In genomic region chr19:10230155-10230903, GRCh38 we compare ENCODE assay signal across 8 cellular contexts. TPM values are rescaled to one million over a fixed set of nuclear protein-coding genes. Genes with fewer than 3 reads are reported as not detected.
DNase-seq lines count a peak whose midpoint lies in the region; ATAC-seq and TF ChIP-seq lines count a peak whose summit lies in the region.

No MANE protein-coding gene starts in this region.

- H3K36me3 ChIP-seq in Panc1 (ENCODE audit: control insufficient read depth, insufficient read depth, low read length) (no peaks in the 10 kb centered on the region), sigmoid colon (no peaks in the 10 kb centered on the region)

- peak; percentile 27 for ATAC-seq in GM21723 (IDR thresholded peaks at IDR 0.05; ENCODE audit: unreplicated experiment)
- ATAC-seq in Panc1, result no peak
- peak; percentile 2 for ATAC-seq in left ventricle myocardium superior
- no peak for ATAC-seq in GM21360 (IDR thresholded peaks at IDR 0.05; ENCODE audit: unreplicated experiment)
- ATAC-seq in GM21515 (IDR thresholded peaks at IDR 0.05; ENCODE audit: unreplicated experiment), result no peak

- DNase-seq in Panc1 (ENCODE audit: low read depth, low spot score), result no peak
- peak; percentile 79 for DNase-seq in activated naive CD4-positive, alpha-beta T cell treated with anti-CD3 and anti-CD28 coated beads, Interleukin-2, amount 50 U/mL, for 16 hours
- peak; percentile 75 for DNase-seq in left ventricle myocardium superior
- DNase-seq in sigmoid colon, result peak; percentile 80
- no peak for DNase-seq in UCSD-AML1 (lab: John Stamatoyannopoulos, UW; ENCODE audit: unreplicated experiment)

- POLR2A ChIA-PET in Panc1 (lab: Charles Lee), result no interaction called here

- H3K9me3 ChIP-seq in Panc1 (ENCODE audit: control insufficient read depth, insufficient read depth, low read depth, low read length) (no peaks in the 10 kb centered on the region), sigmoid colon (no peaks in the 10 kb centered on the region)

- intact Hi-C loops in Panc1 (cut with micrococcal nuclease; ENCODE audit: unreplicated experiment), result no loop called here
- intact Hi-C loops in left ventricle myocardium superior (cut with micrococcal nuclease), result no loop called here
- intact Hi-C loops in sigmoid colon (cut with DNase I), result loop anchor here (2.0 kb wide), 1 partner anchor 20 kb away; no protein-coding TSS in a partner anchor

- H3K27ac ChIP-seq in Panc1 (ENCODE audit: low read length) (0 out of 2 replicates have a peak overlapping the region, but pooled peaks have one; percentile 39), sigmoid colon (peak overlapping the region; percentile 82 to 89 (median 88))

- no peak for TF ChIP-seq EP300 in sigmoid colon (IDR thresholded peaks at IDR 0.05)

- TF ChIP-seq CTCF in Panc1 (IDR thresholded peaks at IDR 0.05), result no peak
- TF ChIP-seq CTCF in sigmoid colon (IDR thresholded peaks at IDR 0.05), result no peak

- H3K4me3 ChIP-seq in Panc1 (ENCODE audit: low read depth in 2 of 2, low read length in 2 of 2) (peak overlapping the region; percentile 69), sigmoid colon (peak overlapping the region; percentile 66 to 99 (median 93))

- H3K27me3 ChIP-seq in Panc1 (ENCODE audit: control insufficient read depth, insufficient read depth, low read length) (no peaks in the 10 kb centered on the region), sigmoid colon (no peaks in the 10 kb centered on the region)

- no TSS peak for BruUV-seq in Panc1 (replicated peaks; lab: Mats Ljungman, UMichigan)

- in situ Hi-C loops in Panc1 (cut with HindIII; ENCODE audit: low pct_unique_long_range_greater_than_20kb, low sequenced_read_pairs), result no loop called here

- WGBS in sigmoid colon, 2 donors, result 1 to 2% methylated on average over 72 of the region's 72 CpGs

- TF ChIP-seq POLR2A in sigmoid colon (IDR thresholded peaks at IDR 0.05), result no peak

- H3K4me1 ChIP-seq in Panc1 (ENCODE audit: control insufficient read depth, insufficient read depth, low read length) (no peaks in the 10 kb centered on the region), sigmoid colon (peaks cover 2 to 36% (median 23%) of the 10 kb centered on the region in 4 donors)

- CTCF ChIA-PET in Panc1 (lab: Charles Lee), result no interaction called here

RNA-seq across cellular contexts. Expression of gene S1PR2, which starts 0.8 kb away (rescaled TPM):
- 2.9 TPM for total RNA-seq in Panc1 (2021; ENCODE audit: unreplicated experiment)
- polyA plus RNA-seq in Panc1 (2012; ENCODE audit: insufficient read length), result 0.92 TPM
- total RNA-seq in left ventricle myocardium superior, result 5.3 TPM
- 10 to 100 TPM in 3 of 4 donors, 1 to 10 TPM in 1; 7.1 to 13.0 (median 10.6) TPM for total RNA-seq in sigmoid colon
- 1 to 10 TPM; 1.2 to 3.6 (median 3.5) TPM for polyA plus RNA-seq in sigmoid colon

RNA-seq across cellular contexts. Expression of gene MRPL4, which starts 21.7 kb away (rescaled TPM):
- total RNA-seq in Panc1 (2021; ENCODE audit: unreplicated experiment) (62.8 TPM), left ventricle myocardium superior (71.2 TPM), sigmoid colon (10 to 100 TPM; 37.9 to 68.9 (median 62.8) TPM)
- 86.5 TPM for polyA plus RNA-seq in Panc1 (2012; ENCODE audit: insufficient read length)
- polyA plus RNA-seq in sigmoid colon, result 10 to 100 TPM; 45.1 to 85.2 (median 51.1) TPM

RNA-seq across cellular contexts. Expression of gene DNMT1, which starts 35.6 kb away (rescaled TPM):
- total RNA-seq in Panc1 (2021; ENCODE audit: unreplicated experiment) (168 TPM), left ventricle myocardium superior (25.1 TPM), sigmoid colon (10 to 100 TPM; 22.1 to 47.6 (median 34.9) TPM)
- polyA plus RNA-seq in Panc1 (2012; ENCODE audit: insufficient read length), result 111 TPM
- 10 to 100 TPM; 12.0 to 47.9 (median 13.6) TPM for polyA plus RNA-seq in sigmoid colon

RNA-seq across cellular contexts. Expression of gene ICAM1, which starts 40.6 kb away (rescaled TPM):
- total RNA-seq in Panc1 (2021; ENCODE audit: unreplicated experiment) (136 TPM), left ventricle myocardium superior (7.3 TPM), sigmoid colon (10 to 100 TPM; 11.0 to 33.1 (median 13.5) TPM)
- polyA plus RNA-seq in Panc1 (2012; ENCODE audit: insufficient read length), result 279 TPM
- polyA plus RNA-seq in sigmoid colon, result 10 to 100 TPM in 2 of 3 donors, 1 to 10 TPM in 1; 5.4 to 27.0 (median 15.7) TPM

RNA-seq across cellular contexts. Expression of gene ICAM4, which starts 56.4 kb away (rescaled TPM):
- total RNA-seq in Panc1 (2021; ENCODE audit: unreplicated experiment) (2.8 TPM), left ventricle myocardium superior (0.52 TPM), sigmoid colon (not detected)
- 4.8 TPM for polyA plus RNA-seq in Panc1 (2012; ENCODE audit: insufficient read length)
- under 1 TPM in 1 of 3 donors, not detected in 2; 0.42 TPM for polyA plus RNA-seq in sigmoid colon

Comparison
In these comparisons a context has a peak if more than half of its experiments do, and no peak if none do; other contexts are left out.
1. ATAC-seq: peak in GM21723 (single experiment) and left ventricle myocardium superior (single experiment); none in Panc1 (single experiment), GM21360 (single experiment) and GM21515 (single experiment).
2. DNase-seq: peak in activated naive CD4-positive, alpha-beta T cell treated with anti-CD3 and anti-CD28 coated beads, Interleukin-2, amount 50 U/mL, for 16 hours (single experiment), left ventricle myocardium superior (single experiment) and sigmoid colon (single experiment); none in Panc1 (single experiment) and UCSD-AML1 (single experiment).